In the genomic region with DNA sequence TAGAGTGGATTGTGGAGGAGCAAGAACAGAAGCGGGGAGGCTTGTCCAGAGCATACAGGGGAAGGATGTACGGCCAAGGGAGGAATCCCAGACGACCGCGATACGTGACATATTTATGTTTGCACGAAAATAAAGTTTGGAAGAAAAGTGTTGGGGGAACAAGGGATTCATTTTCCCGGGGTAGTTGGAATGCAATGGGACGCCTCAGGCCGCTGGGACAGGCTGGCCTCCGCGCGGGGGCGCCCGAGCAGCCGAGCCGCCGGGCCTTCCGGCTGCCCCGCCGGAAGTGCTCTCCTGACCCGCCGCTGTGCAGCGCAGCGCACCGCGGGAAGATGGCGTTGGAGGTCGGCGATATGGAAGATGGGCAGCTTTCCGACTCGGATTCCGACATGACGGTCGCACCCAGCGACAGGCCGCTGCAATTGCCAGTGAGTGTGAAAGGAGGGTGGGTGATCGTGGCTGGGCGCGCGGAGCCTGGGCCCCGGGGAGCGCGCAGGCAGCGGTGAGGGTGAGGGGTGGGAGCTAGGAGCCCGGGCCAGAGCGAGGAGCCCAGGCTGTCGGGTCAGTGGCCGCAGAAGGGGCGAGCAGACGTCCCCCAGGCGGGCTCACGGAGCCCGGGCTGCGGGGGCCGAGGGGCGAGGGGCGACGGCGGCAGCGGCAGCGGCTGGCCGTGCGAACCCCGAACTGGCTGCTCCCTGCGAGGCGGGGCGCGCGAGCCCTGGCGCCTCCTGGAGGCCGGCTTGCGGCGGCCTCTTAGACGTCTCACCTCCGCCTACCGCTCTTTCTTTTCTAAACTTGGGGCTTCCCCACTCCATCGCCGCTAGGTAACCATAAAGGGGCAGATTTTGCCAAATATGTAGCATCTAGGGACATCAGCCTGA, we compare ENCODE assay signal across 1 cellular context.
A peak's percentile ranks its signal among the peaks of the same experiment; 100 is the strongest.
TF ChIP-seq lines count a peak whose summit lies in the region.

TSS of gene PHAX (plus strand) at position 317 of the 881 bp plus-strand sequence. CDS start at position 333, 16 bp downstream.

TF ChIP-seq in liver, 16 proteins besides CTCF, POLR2A, EP300 and RAD21 (continued from another document):
- TF ChIP-seq, protein P1, sequence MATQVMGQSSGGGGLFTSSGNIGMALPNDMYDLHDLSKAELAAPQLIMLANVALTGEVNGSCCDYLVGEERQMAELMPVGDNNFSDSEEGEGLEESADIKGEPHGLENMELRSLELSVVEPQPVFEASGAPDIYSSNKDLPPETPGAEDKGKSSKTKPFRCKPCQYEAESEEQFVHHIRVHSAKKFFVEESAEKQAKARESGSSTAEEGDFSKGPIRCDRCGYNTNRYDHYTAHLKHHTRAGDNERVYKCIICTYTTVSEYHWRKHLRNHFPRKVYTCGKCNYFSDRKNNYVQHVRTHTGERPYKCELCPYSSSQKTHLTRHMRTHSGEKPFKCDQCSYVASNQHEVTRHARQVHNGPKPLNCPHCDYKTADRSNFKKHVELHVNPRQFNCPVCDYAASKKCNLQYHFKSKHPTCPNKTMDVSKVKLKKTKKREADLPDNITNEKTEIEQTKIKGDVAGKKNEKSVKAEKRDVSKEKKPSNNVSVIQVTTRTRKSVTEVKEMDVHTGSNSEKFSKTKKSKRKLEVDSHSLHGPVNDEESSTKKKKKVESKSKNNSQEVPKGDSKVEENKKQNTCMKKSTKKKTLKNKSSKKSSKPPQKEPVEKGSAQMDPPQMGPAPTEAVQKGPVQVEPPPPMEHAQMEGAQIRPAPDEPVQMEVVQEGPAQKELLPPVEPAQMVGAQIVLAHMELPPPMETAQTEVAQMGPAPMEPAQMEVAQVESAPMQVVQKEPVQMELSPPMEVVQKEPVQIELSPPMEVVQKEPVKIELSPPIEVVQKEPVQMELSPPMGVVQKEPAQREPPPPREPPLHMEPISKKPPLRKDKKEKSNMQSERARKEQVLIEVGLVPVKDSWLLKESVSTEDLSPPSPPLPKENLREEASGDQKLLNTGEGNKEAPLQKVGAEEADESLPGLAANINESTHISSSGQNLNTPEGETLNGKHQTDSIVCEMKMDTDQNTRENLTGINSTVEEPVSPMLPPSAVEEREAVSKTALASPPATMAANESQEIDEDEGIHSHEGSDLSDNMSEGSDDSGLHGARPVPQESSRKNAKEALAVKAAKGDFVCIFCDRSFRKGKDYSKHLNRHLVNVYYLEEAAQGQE (IDR thresholded peaks at IDR 0.05) = peak; percentile 16
- peak; percentile 93 for TF ChIP-seq YY1 (IDR thresholded peaks at IDR 0.05)
